20 cellular contexts compared by ENCODE assay signal in the genomic region with DNA sequence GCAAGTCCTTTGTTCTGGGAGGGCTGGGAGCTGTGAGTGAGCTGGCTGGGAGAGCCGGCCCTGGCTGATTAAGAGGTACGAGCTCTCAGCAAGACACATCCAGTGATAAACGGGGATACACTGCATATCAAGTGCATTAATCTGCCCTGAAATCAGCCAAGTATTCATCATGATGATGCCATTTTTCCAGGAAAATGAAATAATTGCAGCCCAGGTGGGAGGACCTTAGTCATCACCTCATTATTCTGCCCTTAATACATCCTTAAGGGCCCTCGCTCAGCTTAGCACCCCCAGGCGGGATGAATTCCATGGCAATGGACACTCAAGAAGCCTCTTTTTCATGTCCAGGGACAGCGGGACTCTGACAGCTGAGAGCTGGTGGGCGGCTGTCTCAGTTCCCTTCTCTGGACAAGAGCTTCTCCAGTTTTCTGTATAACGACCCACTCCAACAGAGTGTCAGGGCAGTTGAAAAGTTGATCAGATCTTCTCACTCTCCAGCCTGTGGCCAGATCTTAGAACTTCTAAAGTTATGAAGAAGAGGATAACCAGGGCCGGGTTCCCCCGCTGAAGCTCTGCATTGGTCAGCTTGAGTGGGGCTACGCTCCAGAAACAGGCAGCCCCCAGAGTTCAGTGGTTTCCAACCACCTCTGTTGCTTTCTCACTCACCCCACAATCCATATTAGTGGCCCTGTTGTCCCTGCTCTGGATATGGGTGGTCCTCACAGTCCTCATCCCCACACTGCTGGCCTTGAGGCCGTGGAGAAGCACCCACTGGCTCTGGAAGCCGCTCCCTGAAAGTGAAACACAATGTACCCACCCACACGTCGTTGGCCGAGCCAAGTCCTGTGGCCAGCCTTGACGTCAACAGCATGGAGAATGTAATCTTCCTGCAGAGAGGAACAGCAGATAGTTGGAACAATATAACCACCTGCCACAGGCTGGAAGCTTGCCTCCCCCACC.
DNase-seq lines count a peak whose midpoint lies in the region; ATAC-seq and TF ChIP-seq lines count a peak whose summit lies in the region.
"Had no signal": no experiment of that assay in that cellular context is flagged by ENCODE, and none has a peak within 500 bp of the region (broad histone marks: within the 10 kb centered on the region; RNA-seq: fewer than 3 reads in every experiment).

No MANE protein-coding gene starts in this region.

- 57% methylated on average over 13 of the region's 17 CpGs for WGBS in esophagus muscularis mucosa

- H3K4me1 Mint-ChIP-seq in activated CD4-positive, alpha-beta T cell treated with anti-CD3 and anti-CD28 coated beads, Interleukin-2, amount 10 ng/mL, durations not matched to agents 24 days and 14 days = peaks cover 7% of the 10 kb centered on the region
- peaks cover 9% of the 10 kb centered on the region for H3K4me1 Mint-ChIP-seq in type B pancreatic cell (ENCODE audit: unreplicated experiment)

- H3K27ac ChIP-seq in esophagus muscularis mucosa (replicated peaks in 1 of 4) = peak overlapping the region in 3 of 4 donors; percentile 12 to 60 (median 38)
- peak overlapping the region; percentile 52 for H3K27ac ChIP-seq in muscle layer of colon (ENCODE audit: low read depth, low read length)
- H3K27ac ChIP-seq: KMS-11, PC-9, suprapubic skin had no signal

- no peak overlapping the region for H3K27ac Mint-ChIP-seq in activated CD4-positive, alpha-beta T cell treated with anti-CD3 and anti-CD28 coated beads, Interleukin-2, amount 10 ng/mL, durations not matched to agents 24 days and 14 days
- H3K27ac Mint-ChIP-seq in type B pancreatic cell = peak overlapping the region; percentile 58
- H3K27ac Mint-ChIP-seq: activated naive CD4-positive, alpha-beta T cell treated with anti-CD3 and anti-CD28 coated beads for 36 hours had no signal

- no peak for ATAC-seq in GM18861 (IDR thresholded peaks at IDR 0.05; ENCODE audit: unreplicated experiment)
- ATAC-seq: left lobe of liver had no signal

- no peak for TF ChIP-seq POLR2A in esophagus muscularis mucosa (IDR thresholded peaks at IDR 0.05; ENCODE audit: low read depth)

- no peak for TF ChIP-seq CTCF in esophagus muscularis mucosa (IDR thresholded peaks at IDR 0.05)
- TF ChIP-seq CTCF in type B pancreatic cell (conservative IDR thresholded peaks at IDR 0.05) = no peak

- no peaks in the 10 kb centered on the region for H3K9me3 Mint-ChIP-seq in activated CD4-positive, alpha-beta T cell treated with anti-CD3 and anti-CD28 coated beads, Interleukin-2, amount 10 ng/mL, durations not matched to agents 24 days and 14 days
- no peaks in the 10 kb centered on the region for H3K9me3 Mint-ChIP-seq in type B pancreatic cell
- H3K9me3 Mint-ChIP-seq: activated naive CD4-positive, alpha-beta T cell treated with anti-CD3 and anti-CD28 coated beads for 36 hours had no signal

- H3K9ac ChIP-seq in muscle layer of colon (ENCODE audit: low read length) = no peak overlapping the region
- H3K9ac ChIP-seq: KMS-11 had no signal

- H3K4me3 ChIP-seq in esophagus muscularis mucosa (no peak overlapping the region), muscle layer of colon (ENCODE audit: low read depth in 1 of 2, low read length in 2 of 2) (no peak overlapping the region)
- H3K4me3 ChIP-seq: PC-9, suprapubic skin had no signal

- no peak for TF ChIP-seq EP300 in esophagus muscularis mucosa (IDR thresholded peaks at IDR 0.05)

- H3K27me3 Mint-ChIP-seq in activated CD4-positive, alpha-beta T cell treated with anti-CD3 and anti-CD28 coated beads, Interleukin-2, amount 10 ng/mL, durations not matched to agents 24 days and 14 days = peaks cover 5% of the 10 kb centered on the region
- H3K27me3 Mint-ChIP-seq in type B pancreatic cell = peaks cover 18% of the 10 kb centered on the region

- H3K9me3 ChIP-seq in esophagus muscularis mucosa (no peaks in the 10 kb centered on the region), muscle layer of colon (ENCODE audit: low read length) (no peaks in the 10 kb centered on the region)
- H3K9me3 ChIP-seq: suprapubic skin had no signal

- H3K4me3 Mint-ChIP-seq in activated CD4-positive, alpha-beta T cell treated with anti-CD3 and anti-CD28 coated beads, Interleukin-2, amount 10 ng/mL, durations not matched to agents 24 days and 14 days = no peak overlapping the region
- no peak overlapping the region for H3K4me3 Mint-ChIP-seq in type B pancreatic cell
- H3K4me3 Mint-ChIP-seq: activated naive CD4-positive, alpha-beta T cell treated with anti-CD3 and anti-CD28 coated beads for 36 hours had no signal

- peaks cover 0 to 23% (median 0%) of the 10 kb centered on the region in 4 donors for H3K27me3 ChIP-seq in esophagus muscularis mucosa
- no peaks in the 10 kb centered on the region for H3K27me3 ChIP-seq in muscle layer of colon (ENCODE audit: control insufficient read depth in 1 of 2, insufficient read depth in 2 of 2, low read length in 2 of 2)

- intact Hi-C loops in activated CD4-positive, alpha-beta T cell treated with anti-CD3 and anti-CD28 coated beads, Interleukin-2, amount 10 ng/mL, durations not matched to agents 24 days and 14 days (cut with micrococcal nuclease) = no loop called here
- intact Hi-C loops in esophagus muscularis mucosa (cut with DNase I) = no loop called here

- no peaks in the 10 kb centered on the region for H3K36me3 ChIP-seq in esophagus muscularis mucosa
- H3K36me3 ChIP-seq in muscle layer of colon (ENCODE audit: insufficient read depth, low read length) = no peaks in the 10 kb centered on the region
- H3K36me3 ChIP-seq: suprapubic skin had no signal

- no peaks in the 10 kb centered on the region for H3K36me3 Mint-ChIP-seq in activated CD4-positive, alpha-beta T cell treated with anti-CD3 and anti-CD28 coated beads, Interleukin-2, amount 10 ng/mL, durations not matched to agents 24 days and 14 days (ENCODE audit: low read depth)
- no peaks in the 10 kb centered on the region for H3K36me3 Mint-ChIP-seq in type B pancreatic cell

- peaks cover 0 to 10% (median 0%) of the 10 kb centered on the region in 4 donors for H3K4me1 ChIP-seq in esophagus muscularis mucosa
- H3K4me1 ChIP-seq in muscle layer of colon (ENCODE audit: insufficient read depth, low read length) = no peaks in the 10 kb centered on the region
- H3K4me1 ChIP-seq: suprapubic skin had no signal

- peak; percentile 41 for DNase-seq in activated CD4-positive, alpha-beta T cell treated with anti-CD3 and anti-CD28 coated beads, Interleukin-2, amount 10 ng/mL, durations not matched to agents 24 days and 14 days
- no peak for DNase-seq in activated CD4-positive, alpha-beta T cell treated with anti-CD3 and anti-CD28 coated beads, Interleukin-2, amount 50 U/mL, for 48 hours
- DNase-seq in esophagus muscularis mucosa (ENCODE audit: extremely low spot score) (peak; percentile 92), type B pancreatic cell (ENCODE audit: extremely low spot score, unreplicated experiment) (no peak), NCI-H82 treated with DMSO at 0.1 percent for 48 hours (lab: John Stamatoyannopoulos, UW; ENCODE audit: unreplicated experiment) (no peak), SW 1271 (lab: John Stamatoyannopoulos, UW) (no peak)
- DNase-seq: activated naive CD4-positive, alpha-beta T cell treated with anti-CD3 and anti-CD28 coated beads for 36 hours; C1 segment of cervical spinal cord; DMS153; foreskin melanocyte; NCI-H1436; NCI-H2171 treated with DMSO at 0.1 percent for 48 hours; NCI-H774; occipital lobe; PC-9 had no signal

Comparison
In these comparisons a context has a peak if more than half of its experiments do, and no peak if none do; other contexts are left out.
1. DNase-seq: peak in activated CD4-positive, alpha-beta T cell treated with anti-CD3 and anti-CD28 coated beads, Interleukin-2, amount 10 ng/mL, durations not matched to agents 24 days and 14 days (single experiment) and esophagus muscularis mucosa (single experiment); none in activated CD4-positive, alpha-beta T cell treated with anti-CD3 and anti-CD28 coated beads, Interleukin-2, amount 50 U/mL, for 48 hours (0 of 2), type B pancreatic cell (single experiment), NCI-H82 treated with DMSO at 0.1 percent for 48 hours (single experiment) and SW 1271 (0 of 2).